ENCODE assay signal across 17 cellular contexts in the genomic region with DNA sequence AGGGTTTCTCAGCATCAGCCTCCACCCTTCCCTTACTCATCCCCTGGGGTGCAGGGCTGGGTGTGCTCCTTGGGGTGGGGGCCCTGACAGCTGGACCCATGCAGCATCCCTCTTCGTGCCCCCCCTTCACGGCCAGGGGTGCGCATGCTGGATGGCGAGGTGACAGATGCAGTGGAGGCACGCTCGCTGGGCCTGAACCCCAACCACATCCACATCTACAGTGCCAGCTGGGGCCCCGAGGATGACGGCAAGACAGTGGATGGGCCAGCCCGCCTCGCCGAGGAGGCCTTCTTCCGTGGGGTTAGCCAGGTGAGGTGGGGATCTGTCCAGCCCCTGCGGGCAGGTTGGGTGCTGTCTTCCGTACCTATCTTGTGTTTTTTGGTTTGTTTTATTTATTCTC. TPM values are rescaled to one million over a fixed set of nuclear protein-coding genes. Genes with fewer than 3 reads are reported as not detected.
DNase-seq lines count a peak whose midpoint lies in the region; ATAC-seq and TF ChIP-seq lines count a peak whose summit lies in the region.
"Had no signal": no experiment of that assay in that cellular context is flagged by ENCODE, and none has a peak within 500 bp of the region (broad histone marks: within the 10 kb centered on the region; RNA-seq: fewer than 3 reads in every experiment).

No MANE protein-coding gene starts in this region.

- no peaks in the 10 kb centered on the region for H3K27me3 Mint-ChIP-seq in T-helper 2 cell treated with Interferon-gamma antibody and Interleukin-4, amounts not matched to agents 5 μg/mL and 100 μg/mL, for 36 hours (ENCODE audit: low read depth)

- H3K27me3 ChIP-seq in dorsolateral prefrontal cortex (no peaks in the 10 kb centered on the region), gastrocnemius medialis (no peaks in the 10 kb centered on the region)

- intact Hi-C loops in dorsolateral prefrontal cortex (cut with DNase I) (loop anchor here in 1 of 2 donors (5.0 kb wide), 1 partner anchor 561 kb away; no protein-coding TSS in a partner anchor), gastrocnemius medialis (cut with DNase I; ENCODE audit: low total_unique reads) (no loop called here)

- in situ Hi-C loops in gastrocnemius medialis (cut with MboI; ENCODE audit: low sequenced_read_pairs in 4 of 4) = loop anchor here (25.0 kb wide), 3 partner anchors 166 to 566 kb away; a partner anchor contains a TSS

- TF ChIP-seq POLR2A in gastrocnemius medialis (IDR thresholded peaks at IDR 0.05) = no peak

- TF ChIP-seq CTCF in dorsolateral prefrontal cortex (IDR thresholded peaks at IDR 0.05 in 54 of 56, conservative IDR thresholded peaks at IDR 0.05 in 2 of 56; ENCODE audit: low read depth in 1 of 56, partially characterized antibody in 56 of 56) (no peak), gastrocnemius medialis (IDR thresholded peaks at IDR 0.05 in 4 of 5, conservative IDR thresholded peaks at IDR 0.05 in 1 of 5) (no peak)

- peaks cover 0 to 71% of the 10 kb centered on the region in 2 donors for H3K36me3 ChIP-seq in gastrocnemius medialis

- H3K4me3 ChIP-seq in dorsolateral prefrontal cortex = no peak overlapping the region
- no peak overlapping the region for H3K4me3 ChIP-seq in gastrocnemius medialis

- no peak for ATAC-seq in activated naive CD4-positive, alpha-beta T cell treated with anti-CD3 and anti-CD28 coated beads, Interleukin-2, amount 50 U/mL, for 72 hours
- ATAC-seq in gastrocnemius medialis (no peak), GM18511 (IDR thresholded peaks at IDR 0.05; ENCODE audit: unreplicated experiment) (no peak)
- ATAC-seq: CD8-positive, alpha-beta T cell; PC-3 had no signal

- no peaks in the 10 kb centered on the region for H3K9me3 ChIP-seq in gastrocnemius medialis

- no peaks in the 10 kb centered on the region for H3K9me3 Mint-ChIP-seq in T-helper 2 cell treated with Interferon-gamma antibody and Interleukin-4, amounts not matched to agents 5 μg/mL and 100 μg/mL, for 36 hours
- H3K9me3 Mint-ChIP-seq in activated naive CD4-positive, alpha-beta T cell treated with anti-CD3 and anti-CD28 coated beads, Interleukin-2, amount 50 U/mL, for 72 hours = no peaks in the 10 kb centered on the region
- H3K9me3 Mint-ChIP-seq: CD8-positive, alpha-beta T cell had no signal

- peak overlapping the region; percentile 31 for H3K27ac Mint-ChIP-seq in T-helper 2 cell treated with Interferon-gamma antibody and Interleukin-4, amounts not matched to agents 5 μg/mL and 100 μg/mL, for 36 hours
- H3K27ac Mint-ChIP-seq in activated naive CD4-positive, alpha-beta T cell treated with anti-CD3 and anti-CD28 coated beads, Interleukin-2, amount 50 U/mL, for 72 hours = peak overlapping the region; percentile 87 to 94
- H3K27ac Mint-ChIP-seq: CD8-positive, alpha-beta T cell had no signal

- H3K4me1 Mint-ChIP-seq in T-helper 2 cell treated with Interferon-gamma antibody and Interleukin-4, amounts not matched to agents 5 μg/mL and 100 μg/mL, for 36 hours (ENCODE audit: low read depth) = peaks cover 18% of the 10 kb centered on the region

- H3K27ac ChIP-seq in dorsolateral prefrontal cortex (peak overlapping the region in 30 of 59 donors; percentile 9 to 97 (median 64)), gastrocnemius medialis (no peak overlapping the region)

- H3K4me1 ChIP-seq in gastrocnemius medialis = peaks cover 16 to 17% of the 10 kb centered on the region in 2 donors

- no peak overlapping the region for H3K4me3 Mint-ChIP-seq in T-helper 2 cell treated with Interferon-gamma antibody and Interleukin-4, amounts not matched to agents 5 μg/mL and 100 μg/mL, for 36 hours
- H3K4me3 Mint-ChIP-seq: CD8-positive, alpha-beta T cell had no signal

- DNase-seq in T-helper 2 cell treated with Interferon-gamma antibody and Interleukin-4, amounts not matched to agents 5 μg/mL and 100 μg/mL, for 36 hours (ENCODE audit: low spot score) = no peak
- no peak for DNase-seq in T-helper 2 cell
- DNase-seq in activated naive CD4-positive, alpha-beta T cell treated with anti-CD3 and anti-CD28 coated beads, Interleukin-2, amount 50 U/mL, for 72 hours (ENCODE audit: low spot score in 2 of 2) = no peak
- no peak for DNase-seq in activated naive CD4-positive, alpha-beta T cell treated with Interleukin-2 at 50 U/mL for 16 hours
- no peak for DNase-seq in dorsolateral prefrontal cortex
- no peak for DNase-seq in gastrocnemius medialis
- DNase-seq in stimulated activated CD8-positive, alpha-beta memory T cell treated with anti-CD3 and anti-CD28 coated beads, Interleukin-4, amount 100 ng/mL, for 48 hours = no peak
- DNase-seq: 8988T; CD8-positive, alpha-beta T cell; H7; KG1; NCI-H1436 treated with DMSO at 0.1 percent for 48 hours; NCI-H2081; NCI-H510A; NCI-H774; PC-3 had no signal

- peaks cover 67% of the 10 kb centered on the region for H3K36me3 Mint-ChIP-seq in T-helper 2 cell treated with Interferon-gamma antibody and Interleukin-4, amounts not matched to agents 5 μg/mL and 100 μg/mL, for 36 hours (ENCODE audit: low read depth)
- H3K36me3 Mint-ChIP-seq in activated naive CD4-positive, alpha-beta T cell treated with anti-CD3 and anti-CD28 coated beads, Interleukin-2, amount 50 U/mL, for 72 hours = peaks cover 41 to 51% of the 10 kb centered on the region in 2 donors

RNA-seq across cellular contexts. Expression of a gene that starts 6.3 kb away (rescaled TPM):
- 10 to 100 TPM; 83.9 to 91.4 TPM for total RNA-seq in activated naive CD4-positive, alpha-beta T cell treated with anti-CD3 and anti-CD28 coated beads, Interleukin-2, amount 50 U/mL, for 72 hours
- 10 to 100 TPM in 95 of 120 experiments, 1 to 10 TPM in 25; 5.3 to 39.5 (median 13.8) TPM for total RNA-seq in dorsolateral prefrontal cortex
- 10 to 100 TPM in 2 of 4 donors, 1 to 10 TPM in 2; 5.3 to 13.5 (median 10.1) TPM for total RNA-seq in gastrocnemius medialis

RNA-seq across cellular contexts. Expression of a gene that starts 9.6 kb away (rescaled TPM):
- 100 to 1,000 TPM; 381 to 721 TPM for total RNA-seq in activated naive CD4-positive, alpha-beta T cell treated with anti-CD3 and anti-CD28 coated beads, Interleukin-2, amount 50 U/mL, for 72 hours
- total RNA-seq in dorsolateral prefrontal cortex (10 to 100 TPM; 28.0 to 73.1 (median 40.8) TPM), gastrocnemius medialis (100 to 1,000 TPM in 3 of 4 donors, 10 to 100 TPM in 1; 76.7 to 159 (median 118) TPM)

RNA-seq across cellular contexts. Expression of a gene that starts 25.1 kb away (rescaled TPM):
- total RNA-seq in activated naive CD4-positive, alpha-beta T cell treated with anti-CD3 and anti-CD28 coated beads, Interleukin-2, amount 50 U/mL, for 72 hours = 100 to 1,000 TPM in 1 of 2 donors, 10 to 100 TPM in 1; 99.8 to 225 TPM
- 100 to 1,000 TPM; 152 to 468 (median 226) TPM for total RNA-seq in dorsolateral prefrontal cortex
- total RNA-seq in gastrocnemius medialis = 100 to 1,000 TPM in 2 of 4 donors, 10 to 100 TPM in 2; 56.8 to 124 (median 92.4) TPM

RNA-seq across cellular contexts. Expression of a gene that starts 54.4 kb away (rescaled TPM):
- 10 to 100 TPM; 18.9 to 32.4 TPM for total RNA-seq in activated naive CD4-positive, alpha-beta T cell treated with anti-CD3 and anti-CD28 coated beads, Interleukin-2, amount 50 U/mL, for 72 hours
- total RNA-seq in dorsolateral prefrontal cortex (10 to 100 TPM in 119 of 120 experiments, 1 to 10 TPM in 1; 8.6 to 40.8 (median 20.2) TPM), gastrocnemius medialis (10 to 100 TPM; 13.4 to 22.2 (median 17.2) TPM)

RNA-seq across cellular contexts. Expression of a gene that starts 57.1 kb away (rescaled TPM):
- 100 to 1,000 TPM in 1 of 2 donors, 10 to 100 TPM in 1; 75.5 to 112 TPM for total RNA-seq in activated naive CD4-positive, alpha-beta T cell treated with anti-CD3 and anti-CD28 coated beads, Interleukin-2, amount 50 U/mL, for 72 hours
- total RNA-seq in dorsolateral prefrontal cortex = 10 to 100 TPM; 35.1 to 68.4 (median 47.2) TPM
- total RNA-seq in gastrocnemius medialis = 1 to 10 TPM; 6.8 to 9.6 (median 7.6) TPM

Comparison
In these comparisons a context has a peak if more than half of its experiments do, and no peak if none do; other contexts are left out.
1. H3K27ac ChIP-seq: peak in dorsolateral prefrontal cortex (30 of 59); none in gastrocnemius medialis (0 of 4).